In genomic region chrX:57266871-57267270, GRCh38 we compare ENCODE assay signal across 37 cellular contexts. TPM values are rescaled to one million over a fixed set of nuclear protein-coding genes. Genes with fewer than 3 reads are reported as not detected.
DNase-seq lines count a peak whose midpoint lies in the region; ATAC-seq and TF ChIP-seq lines count a peak whose summit lies in the region.
"Had no signal": no experiment of that assay in that cellular context is flagged by ENCODE, and none has a peak within 500 bp of the region (broad histone marks: within the 10 kb centered on the region; RNA-seq: fewer than 3 reads in every experiment).

No MANE protein-coding gene starts in this region.

- no peaks in the 10 kb centered on the region for H3K4me1 Mint-ChIP-seq in osteocyte (ENCODE audit: unreplicated experiment)
- H3K4me1 Mint-ChIP-seq: B cell; CD14-positive monocyte; CD4-positive, alpha-beta memory T cell; CD4-positive, CD25-positive, alpha-beta regulatory T cell; CD8-positive, alpha-beta memory T cell had no signal

- no peaks in the 10 kb centered on the region for H3K27me3 ChIP-seq in heart left ventricle
- H3K27me3 ChIP-seq: BE2C had no signal

- H3K4me3 ChIP-seq in heart left ventricle, result no peak overlapping the region
- H3K4me3 ChIP-seq: A549; BLaER1; BLaER1 treated with 17β-estradiol and CSF1 and Interleukin-3, amounts not matched to agents 10 nM and 100 nM had no signal

- peaks cover 36% of the 10 kb centered on the region for H3K9me3 Mint-ChIP-seq in osteocyte (ENCODE audit: unreplicated experiment)

- intact Hi-C loops in Right ventricle myocardium inferior (cut with DNase I) (no loop called here), heart left ventricle (cut with DNase I) (no loop called here)

- ATAC-seq in Right ventricle myocardium inferior, result no peak
- ATAC-seq in heart left ventricle, result no peak
- ATAC-seq: A549; CD8-positive, alpha-beta T cell had no signal

- no peak for TF ChIP-seq POLR2A in heart left ventricle (IDR thresholded peaks at IDR 0.05)

- peaks cover 0 to 29% (median 1%) of the 10 kb centered on the region in 12 donors for H3K9me3 ChIP-seq in heart left ventricle
- H3K9me3 ChIP-seq: A549, BE2C, Caco-2 had no signal

- H3K27ac ChIP-seq in heart left ventricle, result no peak overlapping the region
- H3K27ac ChIP-seq: 22Rv1; A549; BLaER1; BLaER1 treated with 17β-estradiol and CSF1 and Interleukin-3, amounts not matched to agents 10 nM and 100 nM; C4-2B had no signal

- no peak overlapping the region for H3K4me3 Mint-ChIP-seq in osteocyte (ENCODE audit: unreplicated experiment)
- H3K4me3 Mint-ChIP-seq: B cell; CD14-positive monocyte; CD4-positive, alpha-beta memory T cell; CD4-positive, alpha-beta T cell; CD4-positive, CD25-positive, alpha-beta regulatory T cell; CD8-positive, alpha-beta memory T cell; CD8-positive, alpha-beta T cell had no signal

- no peaks in the 10 kb centered on the region for H3K4me1 ChIP-seq in heart left ventricle
- H3K4me1 ChIP-seq: A549; BE2C; BLaER1; BLaER1 treated with 17β-estradiol and CSF1 and Interleukin-3, amounts not matched to agents 10 nM and 100 nM; Caco-2 had no signal

- no peak for TF ChIP-seq CTCF in heart left ventricle (IDR thresholded peaks at IDR 0.05)
- TF ChIP-seq CTCF in osteocyte (IDR thresholded peaks at IDR 0.05), result no peak

- H3K27ac Mint-ChIP-seq in osteocyte (ENCODE audit: unreplicated experiment), result no peak overlapping the region
- H3K27ac Mint-ChIP-seq: B cell; CD14-positive monocyte; CD4-positive, alpha-beta memory T cell; CD4-positive, alpha-beta T cell; CD4-positive, CD25-positive, alpha-beta regulatory T cell; CD8-positive, alpha-beta memory T cell; CD8-positive, alpha-beta T cell had no signal

- H3K36me3 Mint-ChIP-seq in osteocyte (ENCODE audit: unreplicated experiment), result no peaks in the 10 kb centered on the region
- H3K36me3 Mint-ChIP-seq: CD14-positive monocyte; CD4-positive, CD25-positive, alpha-beta regulatory T cell; CD8-positive, alpha-beta memory T cell; CD8-positive, alpha-beta T cell had no signal

- no peaks in the 10 kb centered on the region for H3K27me3 Mint-ChIP-seq in osteocyte (ENCODE audit: unreplicated experiment)
- H3K27me3 Mint-ChIP-seq: B cell; CD4-positive, alpha-beta memory T cell had no signal

- WGBS in heart left ventricle, 4 donors, result 36 to 66% (median 55%) methylated on average over 2 of the region's 2 CpGs

- DNase-seq in Right ventricle myocardium inferior (ENCODE audit: missing footprints) (peak; percentile 11), heart left ventricle (no peak), mesenteric fat pad (ENCODE audit: low spot score) (peak; percentile 33), osteocyte (ENCODE audit: extremely low spot score, unreplicated experiment) (peak; percentile 77), NCI-H345 (lab: John Stamatoyannopoulos, UW) (no peak), T-helper 2 cell (no peak)
- DNase-seq: 8988T; ACHN; AML-193; BE2C; C1 segment of cervical spinal cord; Caco-2; Calu3; CD4-positive, alpha-beta memory T cell; CD4-positive, alpha-beta T cell; CD4-positive, CD25-positive, alpha-beta regulatory T cell; CD8-positive, alpha-beta memory T cell; CD8-positive, alpha-beta T cell; COR-L47; DMS 273 treated with DMSO at 0.1 percent for 48 hours; DMS153; DMS53; DMS79; DMS79 treated with DMSO at 0.1 percent for 48 hours; DND-41; EL had no signal

- H3K36me3 ChIP-seq in heart left ventricle, result no peaks in the 10 kb centered on the region
- H3K36me3 ChIP-seq: BE2C; BLaER1; BLaER1 treated with 17β-estradiol and CSF1 and Interleukin-3, amounts not matched to agents 10 nM and 100 nM had no signal

RNA-seq across cellular contexts. Expression of gene FAAH2, which starts 19.6 kb away (rescaled TPM):
- total RNA-seq in Right ventricle myocardium inferior (0.24 TPM), heart left ventricle (1 to 10 TPM in 2 of 9 donors, under 1 TPM in 3, not detected in 4; 0.23 to 1.6 (median 0.37) TPM), mesenteric fat pad (0.29 TPM), osteocyte (0.30 and 0.81 TPM in 2 replicates)
- polyA plus RNA-seq in heart left ventricle, result under 1 TPM; 0.10 to 0.80 TPM
- total RNA-seq: A172, Daoy had no signal
- polyA plus RNA-seq: AG04450, BJ, CD14-positive monocyte had no signal

Comparison
In these comparisons a context has a peak if more than half of its experiments do, and no peak if none do; other contexts are left out.
1. DNase-seq: peak in Right ventricle myocardium inferior (single experiment), mesenteric fat pad (single experiment) and osteocyte (single experiment); none in heart left ventricle (0 of 5), NCI-H345 (single experiment) and T-helper 2 cell (0 of 5).